In the genomic region with DNA sequence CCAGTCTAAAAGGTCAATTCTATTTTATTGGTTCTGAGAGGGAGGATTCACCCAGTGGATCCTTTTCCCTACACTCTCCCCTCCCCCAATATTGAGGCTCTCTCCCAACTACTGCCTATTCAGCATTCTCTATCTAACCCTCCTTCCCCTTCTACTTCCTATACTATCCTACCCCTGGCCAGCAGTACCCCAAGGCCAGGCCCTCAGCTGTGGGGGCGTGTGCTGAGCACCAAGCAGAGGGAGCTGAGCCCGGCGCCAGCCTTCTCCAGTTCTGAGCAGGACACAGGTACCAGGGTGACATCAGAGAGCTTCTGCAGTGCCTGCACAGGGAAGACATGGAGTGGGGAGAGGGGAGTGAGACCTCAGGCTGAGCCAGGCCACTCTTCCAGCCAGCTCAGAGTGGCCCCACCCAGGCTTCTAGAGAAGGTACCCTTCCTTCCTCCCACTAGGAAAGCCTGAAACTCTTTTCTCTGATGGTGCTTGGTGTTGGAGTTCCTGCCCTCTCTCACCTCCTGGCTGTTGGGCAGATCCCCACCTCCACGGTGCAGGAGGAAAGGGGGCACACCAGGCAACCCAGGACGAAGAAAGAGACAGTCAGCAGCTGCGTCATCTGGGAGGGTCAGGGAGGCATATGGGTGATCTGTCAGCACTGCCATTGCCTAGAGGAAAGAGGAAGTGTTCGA, we compare ENCODE assay signal across 10 cellular contexts. TPM values are rescaled to one million over a fixed set of nuclear protein-coding genes. Genes with fewer than 3 reads are reported as not detected.
A peak's percentile ranks its signal among the peaks of the same experiment; 100 is the strongest.
DNase-seq lines count a peak whose midpoint lies in the region; ATAC-seq and TF ChIP-seq lines count a peak whose summit lies in the region.
"Had no signal": no experiment of that assay in that cellular context is flagged by ENCODE, and none has a peak within 500 bp of the region (broad histone marks: within the 10 kb centered on the region; RNA-seq: fewer than 3 reads in every experiment).

No MANE protein-coding gene starts in this region.

- H3K36me3 Mint-ChIP-seq in CD8-positive, alpha-beta memory T cell = peaks cover 0 to 36% (median 6%) of the 10 kb centered on the region in 3 donors
- H3K36me3 Mint-ChIP-seq in activated CD8-positive, alpha-beta T cell treated with anti-CD3 and anti-CD28 coated beads, Interleukin-2, amount 10 ng/mL, durations not matched to agents 7 days and 5 days (ENCODE audit: low read depth) = peaks cover 58% of the 10 kb centered on the region

- no peaks in the 10 kb centered on the region for H3K27me3 Mint-ChIP-seq in CD8-positive, alpha-beta memory T cell
- H3K27me3 Mint-ChIP-seq in activated CD8-positive, alpha-beta T cell treated with anti-CD3 and anti-CD28 coated beads, Interleukin-2, amount 10 ng/mL, durations not matched to agents 7 days and 5 days (ENCODE audit: low read depth) = no peaks in the 10 kb centered on the region

- H3K4me3 Mint-ChIP-seq in CD8-positive, alpha-beta memory T cell = peak overlapping the region in 6 of 7 donors; percentile 32 to 72 (median 70)
- peak overlapping the region; percentile 66 for H3K4me3 Mint-ChIP-seq in activated CD8-positive, alpha-beta T cell treated with anti-CD3 and anti-CD28 coated beads, Interleukin-2, amount 10 ng/mL, durations not matched to agents 7 days and 5 days

- in situ Hi-C loops in brain microvascular endothelial cell (cut with HindIII; ENCODE audit: low pct_ligation_motif_present, low sequenced_read_pairs) = no loop called here

- CTCF ChIA-PET in CD8-positive, alpha-beta memory T cell (lab: Charles Lee) = interaction anchor here (0.7 to 9.6 kb wide), 2 partner anchors 104 to 136 kb away, joined by 3 to 71 read pairs; no protein-coding TSS in a partner anchor
- CTCF ChIA-PET in activated CD8-positive, alpha-beta T cell treated with anti-CD3 and anti-CD28 coated beads, Interleukin-2, amount 10 ng/mL, durations not matched to agents 7 days and 5 days (lab: Charles Lee) = interaction anchor here (0.6 to 4.9 kb wide), 9 partner anchors 11 to 103 kb away, joined by 3 to 29 read pairs (median 3); partner anchors contain the start of genes ABHD16A, CLIC1, LSM2 and LY6G5C

- DNase-seq in CD8-positive, alpha-beta memory T cell = no peak
- peak; percentile 22 for DNase-seq in H7
- DNase-seq in activated CD8-positive, alpha-beta T cell treated with anti-CD3 and anti-CD28 coated beads, Interleukin-2, amount 10 ng/mL, durations not matched to agents 7 days and 5 days = no peak
- no peak for DNase-seq in cerebellum (ENCODE audit: low spot score)
- DNase-seq in brain microvascular endothelial cell = no peak
- no peak for DNase-seq in pons (ENCODE audit: low spot score)
- DNase-seq: NCI-H1694 had no signal

- H3K9me3 Mint-ChIP-seq in CD8-positive, alpha-beta memory T cell = no peaks in the 10 kb centered on the region
- no peaks in the 10 kb centered on the region for H3K9me3 Mint-ChIP-seq in activated CD8-positive, alpha-beta T cell treated with anti-CD3 and anti-CD28 coated beads, Interleukin-2, amount 10 ng/mL, durations not matched to agents 7 days and 5 days (ENCODE audit: insufficient read depth)

- no peaks in the 10 kb centered on the region for H3K9me3 ChIP-seq in CD8-positive, alpha-beta memory T cell (ENCODE audit: low read length)
- H3K9me3 ChIP-seq in muscle layer of duodenum (ENCODE audit: control insufficient read depth in 1 of 2, low read length in 2 of 2) = no peaks in the 10 kb centered on the region

- peaks cover 34% of the 10 kb centered on the region for H3K4me1 ChIP-seq in CD8-positive, alpha-beta memory T cell (ENCODE audit: insufficient read depth, low read length)
- peaks cover 0 to 25% of the 10 kb centered on the region in 2 donors for H3K4me1 ChIP-seq in muscle layer of duodenum (ENCODE audit: control insufficient read depth in 1 of 2, insufficient read depth in 2 of 2, low read length in 2 of 2)

- peaks cover 12% of the 10 kb centered on the region for H3K36me3 ChIP-seq in CD8-positive, alpha-beta memory T cell (ENCODE audit: insufficient read depth, low read length)
- peaks cover 15% of the 10 kb centered on the region for H3K36me3 ChIP-seq in H7 (replicated peaks; ENCODE audit: control insufficient read depth, insufficient read depth, low read length)
- H3K36me3 ChIP-seq in muscle layer of duodenum (ENCODE audit: control insufficient read depth in 1 of 2, insufficient read depth in 2 of 2, low read length in 2 of 2) = peaks cover 16 to 32% of the 10 kb centered on the region in 2 donors
- H3K36me3 ChIP-seq in brain microvascular endothelial cell (replicated peaks) = peaks cover 33% of the 10 kb centered on the region

- no peaks in the 10 kb centered on the region for H3K27me3 ChIP-seq in CD8-positive, alpha-beta memory T cell (ENCODE audit: insufficient read depth, low read length, poor library complexity, severe bottlenecking)
- H3K27me3 ChIP-seq in H7 (ENCODE audit: control insufficient read depth, insufficient read depth, low read length) = no peaks in the 10 kb centered on the region
- no peaks in the 10 kb centered on the region for H3K27me3 ChIP-seq in muscle layer of duodenum (ENCODE audit: low read depth, low read length)
- no peaks in the 10 kb centered on the region for H3K27me3 ChIP-seq in brain microvascular endothelial cell (replicated peaks)

- TF ChIP-seq CTCF in brain microvascular endothelial cell (IDR thresholded peaks at IDR 0.05; ENCODE audit: low read depth, low read length, missing control alignments) = no peak

- peak overlapping the region; percentile 64 for H3K27ac ChIP-seq in CD8-positive, alpha-beta memory T cell (ENCODE audit: low read depth, low read length)
- H3K27ac ChIP-seq in muscle layer of duodenum (ENCODE audit: low read length) (peak overlapping the region; percentile 67), brain microvascular endothelial cell (no peak overlapping the region)

- peak; percentile 29 for ATAC-seq in activated CD8-positive, alpha-beta T cell treated with anti-CD3 and anti-CD28 coated beads, Interleukin-2, amount 10 ng/mL, durations not matched to agents 7 days and 5 days
- ATAC-seq in GM21825 (IDR thresholded peaks at IDR 0.05; ENCODE audit: unreplicated experiment) = no peak

- peaks cover 24 to 39% (median 28%) of the 10 kb centered on the region in 3 donors for H3K4me1 Mint-ChIP-seq in CD8-positive, alpha-beta memory T cell
- H3K4me1 Mint-ChIP-seq in activated CD8-positive, alpha-beta T cell treated with anti-CD3 and anti-CD28 coated beads, Interleukin-2, amount 10 ng/mL, durations not matched to agents 7 days and 5 days (ENCODE audit: low read depth) = peaks cover 75% of the 10 kb centered on the region

- H3K4me3 ChIP-seq in CD8-positive, alpha-beta memory T cell (ENCODE audit: low read length) = no peak overlapping the region
- H3K4me3 ChIP-seq in H7 (ENCODE audit: insufficient read depth, low read depth, low read length) (no peak overlapping the region), muscle layer of duodenum (ENCODE audit: low read depth in 1 of 2, low read length in 2 of 2) (no peak overlapping the region), brain microvascular endothelial cell (ENCODE audit: low read depth, low read length) (no peak overlapping the region)

- peak overlapping the region in 7 of 8 donors; percentile 53 to 87 (median 66) for H3K27ac Mint-ChIP-seq in CD8-positive, alpha-beta memory T cell
- H3K27ac Mint-ChIP-seq in activated CD8-positive, alpha-beta T cell treated with anti-CD3 and anti-CD28 coated beads, Interleukin-2, amount 10 ng/mL, durations not matched to agents 7 days and 5 days = peak overlapping the region; percentile 84

- POLR2A ChIA-PET in CD8-positive, alpha-beta memory T cell (lab: Charles Lee) = interaction anchor here (0.6 kb wide), 1 partner anchor 23 kb away, joined by 3 read pairs; no protein-coding TSS in a partner anchor
- POLR2A ChIA-PET in activated CD8-positive, alpha-beta T cell treated with anti-CD3 and anti-CD28 coated beads, Interleukin-2, amount 10 ng/mL, durations not matched to agents 7 days and 5 days (lab: Charles Lee) = interaction anchor here (0.7 to 7.2 kb wide), 2 partner anchors 12 to 42 kb away, joined by 3 to 83 read pairs; partner anchors contain the start of gene MSH5

RNA-seq across cellular contexts. Expression of gene DDAH2, which starts 1.9 kb away (rescaled TPM):
- total RNA-seq in CD8-positive, alpha-beta memory T cell = 1 to 10 TPM; 4.1 to 4.9 TPM
- polyA plus RNA-seq in CD8-positive, alpha-beta memory T cell = 26.3 TPM
- 83.6 and 99.2 TPM in 2 replicates for total RNA-seq in H7 (2014; rRNA removed; shearing (Covaris generic))
- 10 to 100 TPM; 31.9 to 33.7 TPM for total RNA-seq in activated CD8-positive, alpha-beta T cell treated with anti-CD3 and anti-CD28 coated beads, Interleukin-2, amount 10 ng/mL, durations not matched to agents 7 days and 5 days
- 69.0 TPM for total RNA-seq in cerebellum

RNA-seq across cellular contexts. Expression of gene MPIG6B, which starts 4.0 kb away (rescaled TPM):
- total RNA-seq in CD8-positive, alpha-beta memory T cell = not detected
- polyA plus RNA-seq in CD8-positive, alpha-beta memory T cell = 0.08 TPM
- total RNA-seq in H7 (2014; rRNA removed; shearing (Covaris generic)) = not detected in 2 replicates
- under 1 TPM; 0.71 to 0.91 TPM for total RNA-seq in activated CD8-positive, alpha-beta T cell treated with anti-CD3 and anti-CD28 coated beads, Interleukin-2, amount 10 ng/mL, durations not matched to agents 7 days and 5 days
- not detected for total RNA-seq in cerebellum

RNA-seq across cellular contexts. Expression of gene LY6G6C, which starts 5.6 kb away (rescaled TPM):
- total RNA-seq in CD8-positive, alpha-beta memory T cell = not detected
- polyA plus RNA-seq in CD8-positive, alpha-beta memory T cell = not detected
- total RNA-seq in H7 (2014; rRNA removed; shearing (Covaris generic)) = not detected in 2 replicates
- under 1 TPM in 1 of 2 experiments, not detected in 1; 0.26 TPM for total RNA-seq in activated CD8-positive, alpha-beta T cell treated with anti-CD3 and anti-CD28 coated beads, Interleukin-2, amount 10 ng/mL, durations not matched to agents 7 days and 5 days
- not detected for total RNA-seq in cerebellum

RNA-seq across cellular contexts. Expression of gene CLIC1, which starts 9.2 kb away (rescaled TPM):
- total RNA-seq in CD8-positive, alpha-beta memory T cell = 100 to 1,000 TPM; 377 TPM
- polyA plus RNA-seq in CD8-positive, alpha-beta memory T cell = 657 TPM
- 456 and 621 TPM in 2 replicates for total RNA-seq in H7 (2014; rRNA removed; shearing (Covaris generic))
- 100 to 1,000 TPM; 617 to 651 TPM for total RNA-seq in activated CD8-positive, alpha-beta T cell treated with anti-CD3 and anti-CD28 coated beads, Interleukin-2, amount 10 ng/mL, durations not matched to agents 7 days and 5 days
- 40.4 TPM for total RNA-seq in cerebellum

RNA-seq across cellular contexts. Expression of gene LY6G6D, which starts 12.0 kb away (rescaled TPM):
- not detected for total RNA-seq in CD8-positive, alpha-beta memory T cell
- not detected for polyA plus RNA-seq in CD8-positive, alpha-beta memory T cell
- total RNA-seq in H7 (2014; rRNA removed; shearing (Covaris generic)) = 2.8 TPM in 1 of 2 replicates, not detected in the other
- total RNA-seq in activated CD8-positive, alpha-beta T cell treated with anti-CD3 and anti-CD28 coated beads, Interleukin-2, amount 10 ng/mL, durations not matched to agents 7 days and 5 days = not detected
- total RNA-seq in cerebellum = not detected
- polyA plus RNA-seq: adipose tissue had no signal

Comparison
In these comparisons a context has a peak if more than half of its experiments do, and no peak if none do; other contexts are left out.
1. RNA of gene DDAH2, which starts 1.9 kb away (total RNA-seq): 83.6 to 99.2 TPM in H7, 69.0 TPM in cerebellum (single experiment) and 31.9 to 33.7 TPM in activated CD8-positive, alpha-beta T cell treated with anti-CD3 and anti-CD28 coated beads, Interleukin-2, amount 10 ng/mL, durations not matched to agents 7 days and 5 days; 4.1 to 4.9 TPM in CD8-positive, alpha-beta memory T cell; every median in the first group is over 4 times any median in the second.